8 cellular contexts compared by ENCODE assay signal in genomic region chr9:13279284-13280162, GRCh38. TPM values are rescaled to one million over a fixed set of nuclear protein-coding genes. Genes with fewer than 3 reads are reported as not detected.
DNase-seq lines count a peak whose midpoint lies in the region; ATAC-seq and TF ChIP-seq lines count a peak whose summit lies in the region.

MPDZ (minus strand) TSS chr9:13279692; CDS start chr9:13250315, 29,377 bp downstream.

- peak; percentile 95 for ATAC-seq in upper lobe of right lung
- no peak for ATAC-seq in HG03457 (IDR thresholded peaks at IDR 0.05; ENCODE audit: unreplicated experiment)
- no peak for ATAC-seq in GM21737 (IDR thresholded peaks at IDR 0.05; ENCODE audit: unreplicated experiment)

- intact Hi-C loops in esophagus muscularis mucosa (cut with DNase I) = no loop called here
- intact Hi-C loops in upper lobe of right lung (cut with DNase I) = no loop called here

- H3K9me3 ChIP-seq in esophagus muscularis mucosa (no peaks in the 10 kb centered on the region), mesodermal cell (ENCODE audit: control insufficient read depth, low read length) (peaks cover 4% of the 10 kb centered on the region), upper lobe of right lung (no peaks in the 10 kb centered on the region)

- no peak for TF ChIP-seq EP300 in esophagus muscularis mucosa (IDR thresholded peaks at IDR 0.05)

- POLR2A ChIA-PET in RWPE1 (lab: Yijun Ruan, JAX; ENCODE audit: low non-redundant PET) = no interaction called here

- H3K36me3 ChIP-seq in esophagus muscularis mucosa (no peaks in the 10 kb centered on the region), mesodermal cell (ENCODE audit: control insufficient read depth, insufficient read depth, low read length) (peaks cover 5% of the 10 kb centered on the region), upper lobe of right lung (no peaks in the 10 kb centered on the region)

- DNase-seq in NCI-H1436 (lab: John Stamatoyannopoulos, UW) = peak; percentile 81
- DNase-seq in NCI-H1436 treated with DMSO at 0.1 percent for 48 hours (lab: John Stamatoyannopoulos, UW) = no peak
- peak; percentile 55 for DNase-seq in RWPE1 (ENCODE audit: low spot score)
- DNase-seq in esophagus muscularis mucosa (ENCODE audit: extremely low spot score) = no peak
- DNase-seq in upper lobe of right lung = peak; percentile 86

- H3K27me3 ChIP-seq in esophagus muscularis mucosa = no peaks in the 10 kb centered on the region
- H3K27me3 ChIP-seq in upper lobe of right lung = no peaks in the 10 kb centered on the region

- TF ChIP-seq POLR2A in esophagus muscularis mucosa (IDR thresholded peaks at IDR 0.05; ENCODE audit: low read depth) = no peak

- H3K4me3 ChIP-seq in esophagus muscularis mucosa (peak within 1 kb of the TSS; percentile 64 to 84 (median 74)), mesodermal cell (ENCODE audit: extremely low read depth, insufficient read depth, low read length, poor library complexity, severe bottlenecking) (peak within 1 kb of the TSS; percentile 72), upper lobe of right lung (peak within 1 kb of the TSS; percentile 73)

- TF ChIP-seq CTCF in RWPE1 (conservative IDR thresholded peaks at IDR 0.05; ENCODE audit: low read depth) (no peak), esophagus muscularis mucosa (IDR thresholded peaks at IDR 0.05) (peak in 1 of 3 experiments; percentile 27), upper lobe of right lung (IDR thresholded peaks at IDR 0.05) (no peak)

- CTCF ChIA-PET in RWPE1 (lab: Yijun Ruan, JAX) = no interaction called here

- 9% methylated on average over 38 of the region's 82 CpGs for WGBS in esophagus muscularis mucosa
- 6 to 12% methylated on average over 41 to 72 of the region's 82 CpGs for WGBS in mesodermal cell (ENCODE audit: insufficient coverage in 2 of 2), 2 experiments

- H3K4me1 ChIP-seq in esophagus muscularis mucosa (peaks cover 10 to 57% (median 49%) of the 10 kb centered on the region in 4 donors), mesodermal cell (ENCODE audit: control insufficient read depth, insufficient read depth, low read length, poor library complexity, severe bottlenecking) (peaks cover 54% of the 10 kb centered on the region), upper lobe of right lung (peaks cover 10% of the 10 kb centered on the region)

- H3K27ac ChIP-seq in RWPE1 (peak within 1 kb of the TSS; percentile 28; the same call in 1 of the 2 replicates), esophagus muscularis mucosa (replicated peaks in 1 of 4) (peak within 1 kb of the TSS; percentile 87 to 96 (median 94)), mesodermal cell (ENCODE audit: low read depth, low read length, severe bottlenecking) (peak within 1 kb of the TSS; percentile 98), upper lobe of right lung (peak within 1 kb of the TSS; percentile 82)

RNA-seq across cellular contexts. Expression of gene MPDZ, which starts in this region (rescaled TPM):
- total RNA-seq in esophagus muscularis mucosa = 100 to 1,000 TPM in 1 of 4 donors, 10 to 100 TPM in 3; 59.5 to 105 (median 74.3) TPM
- 53.4 TPM for polyA plus RNA-seq in mesodermal cell (2013, experiment 1 of 2)
- 50.1 TPM for polyA plus RNA-seq in mesodermal cell (2013, experiment 2 of 2)
- 37.8 TPM for total RNA-seq in upper lobe of right lung

Comparison
In these comparisons a context has a peak if more than half of its experiments do, and no peak if none do; other contexts are left out.
1. DNase-seq: peak in NCI-H1436 (single experiment), RWPE1 (single experiment) and upper lobe of right lung (single experiment); none in NCI-H1436 treated with DMSO at 0.1 percent for 48 hours (single experiment) and esophagus muscularis mucosa (single experiment).
2. H3K27ac ChIP-seq: peak in every context shown above with its lines; median percentile 98 in mesodermal cell; 94 in esophagus muscularis mucosa; 82 in upper lobe of right lung; 28 in RWPE1.
3. Peak in every context shown above with its lines, with median percentiles within 50 percentile points of each other: H3K4me3 ChIP-seq.